ENCODE assay signal across 8 cellular contexts in genomic region chr22:25334091-25334490, GRCh38.
A peak's percentile ranks its signal among the peaks of the same experiment; 100 is the strongest.
DNase-seq lines count a peak whose midpoint lies in the region; ATAC-seq and TF ChIP-seq lines count a peak whose summit lies in the region.

No MANE protein-coding gene starts in this region.

- no peak for TF ChIP-seq POLR2A in ovary (IDR thresholded peaks at IDR 0.05)

- H3K27me3 ChIP-seq in CD4-positive, CD25-positive, alpha-beta regulatory T cell (ENCODE audit: control insufficient read depth, insufficient read depth, low read length) = no peaks in the 10 kb centered on the region
- H3K27me3 ChIP-seq in Karpas-422 (ENCODE audit: low read length) (no peaks in the 10 kb centered on the region), ovary (no peaks in the 10 kb centered on the region)

- intact Hi-C loops in ovary (cut with DNase I) = no loop called here

- H3K4me3 ChIP-seq in CD4-positive, CD25-positive, alpha-beta regulatory T cell (ENCODE audit: low read depth, low read length) = no peak overlapping the region
- H3K4me3 ChIP-seq in Karpas-422 (ENCODE audit: low read length) (no peak overlapping the region), ovary (no peak overlapping the region)

- no peak overlapping the region for H3K27ac ChIP-seq in CD4-positive, CD25-positive, alpha-beta regulatory T cell (ENCODE audit: insufficient read depth, low read length, poor library complexity, severe bottlenecking)
- H3K27ac ChIP-seq in Karpas-422 (ENCODE audit: low read length) = no peak overlapping the region
- H3K27ac ChIP-seq in ovary = no peak overlapping the region

- no peaks in the 10 kb centered on the region for H3K9me2 ChIP-seq in Karpas-422 (replicated peaks; ENCODE audit: insufficient read depth, low read length)

- H3K27me3 Mint-ChIP-seq in CD4-positive, CD25-positive, alpha-beta regulatory T cell = peaks cover 6% of the 10 kb centered on the region

- peaks cover 0 to 2% (median under 1%) of the 10 kb centered on the region in 4 donors for H3K4me1 Mint-ChIP-seq in CD4-positive, CD25-positive, alpha-beta regulatory T cell

- H3K4me2 ChIP-seq in Karpas-422 (ENCODE audit: low read depth, low read length, poor library complexity, severe bottlenecking) = no peak overlapping the region

- no peak overlapping the region for H2AFZ ChIP-seq in Karpas-422 (ENCODE audit: low read length)

- H3K9me3 ChIP-seq in CD4-positive, CD25-positive, alpha-beta regulatory T cell (ENCODE audit: control insufficient read depth in 2 of 2, low read length in 2 of 2) = peaks cover 0 to 8% of the 10 kb centered on the region in 2 experiments
- H3K9me3 ChIP-seq in Karpas-422 (ENCODE audit: low read length) (no peaks in the 10 kb centered on the region), ovary (no peaks in the 10 kb centered on the region)

- TF ChIP-seq EP300 in ovary (IDR thresholded peaks at IDR 0.05) = no peak

- TF ChIP-seq CTCF in ovary (IDR thresholded peaks at IDR 0.05) = no peak

- DNase-seq in CD4-positive, CD25-positive, alpha-beta regulatory T cell = peak in 2 of 3 donors; percentile 13 to 65
- peak; percentile 79 for DNase-seq in Karpas-422
- peak; percentile 76 for DNase-seq in UCSD-AML1 (lab: John Stamatoyannopoulos, UW; ENCODE audit: unreplicated experiment)
- DNase-seq in effector CD4-positive, alpha-beta T cell = peak; percentile 20
- DNase-seq in myocyte (ENCODE audit: low read depth) = peak; percentile 53
- no peak for DNase-seq in ovary
- no peak for DNase-seq in HPDE6-E6E7 (ENCODE audit: extremely low spot score)

- no peaks in the 10 kb centered on the region for H3K36me3 ChIP-seq in CD4-positive, CD25-positive, alpha-beta regulatory T cell (ENCODE audit: control insufficient read depth, insufficient read depth, low read length)
- H3K36me3 ChIP-seq in Karpas-422 (ENCODE audit: insufficient read depth, low read length) (no peaks in the 10 kb centered on the region), ovary (no peaks in the 10 kb centered on the region)

- H3K9ac ChIP-seq in Karpas-422 (ENCODE audit: low read length) = no peak overlapping the region

- 34 to 39% (median 37%) methylated on average over 10 of the region's 10 CpGs for WGBS in ovary, 3 donors

- H3K4me1 ChIP-seq in CD4-positive, CD25-positive, alpha-beta regulatory T cell (ENCODE audit: control insufficient read depth, insufficient read depth, low read length, poor library complexity, severe bottlenecking) = no peaks in the 10 kb centered on the region
- H3K4me1 ChIP-seq in Karpas-422 (ENCODE audit: low read length) (no peaks in the 10 kb centered on the region), ovary (ENCODE audit: insufficient read depth) (no peaks in the 10 kb centered on the region)

- H3K27ac Mint-ChIP-seq in CD4-positive, CD25-positive, alpha-beta regulatory T cell = no peak overlapping the region

- H4K20me1 ChIP-seq in Karpas-422 (ENCODE audit: insufficient read depth, low read depth, low read length) = no peaks in the 10 kb centered on the region

- H3K36me3 Mint-ChIP-seq in CD4-positive, CD25-positive, alpha-beta regulatory T cell = no peaks in the 10 kb centered on the region

- H3K79me2 ChIP-seq in Karpas-422 (ENCODE audit: low read length) = no peaks in the 10 kb centered on the region

- H3K9me3 Mint-ChIP-seq in CD4-positive, CD25-positive, alpha-beta regulatory T cell = peaks cover 0 to 12% (median 0%) of the 10 kb centered on the region in 7 donors

- H3K4me3 Mint-ChIP-seq in CD4-positive, CD25-positive, alpha-beta regulatory T cell = peak overlapping the region in 1 of 4 donors; percentile 43

- ATAC-seq in CD4-positive, CD25-positive, alpha-beta regulatory T cell (ENCODE audit: low read depth in 2 of 2) = no peak
- no peak for ATAC-seq in HG03571 (IDR thresholded peaks at IDR 0.05; ENCODE audit: unreplicated experiment)

Comparison
In these comparisons a context has a peak if more than half of its experiments do, and no peak if none do; other contexts are left out.
1. DNase-seq: peak in CD4-positive, CD25-positive, alpha-beta regulatory T cell (2 of 3), Karpas-422 (single experiment), UCSD-AML1 (single experiment), effector CD4-positive, alpha-beta T cell (single experiment) and myocyte (single experiment); none in ovary (0 of 5) and HPDE6-E6E7 (single experiment).